23 cellular contexts compared by ENCODE assay signal in genomic region chr13:45040626-45041025, GRCh38. TPM values are rescaled to one million over a fixed set of nuclear protein-coding genes. Genes with fewer than 3 reads are reported as not detected.
A peak's percentile ranks its signal among the peaks of the same experiment; 100 is the strongest.
DNase-seq lines count a peak whose midpoint lies in the region; ATAC-seq and TF ChIP-seq lines count a peak whose summit lies in the region.
"Had no signal": no experiment of that assay in that cellular context is flagged by ENCODE, and none has a peak within 500 bp of the region (broad histone marks: within the 10 kb centered on the region; RNA-seq: fewer than 3 reads in every experiment).

No MANE protein-coding gene starts in this region.

- TF ChIP-seq CTCF in PC-3 (conservative IDR thresholded peaks at IDR 0.05; ENCODE audit: low read depth, low read length) (no peak), cardiac fibroblast (IDR thresholded peaks at IDR 0.05; ENCODE audit: low read depth, low read length) (no peak)

- H3K4me3 ChIP-seq in PC-3 (ENCODE audit: low read length): no peak overlapping the region
- no peak overlapping the region for H3K4me3 ChIP-seq in cardiac fibroblast (replicated peaks in 1 of 2; ENCODE audit: low read depth in 2 of 2, low read length in 2 of 2)
- H3K4me3 ChIP-seq: BLaER1 treated with 17β-estradiol and CSF1 and Interleukin-3, amounts not matched to agents 10 nM and 100 nM; colonic mucosa; lung; psoas muscle had no signal

- no peaks in the 10 kb centered on the region for H3K36me3 Mint-ChIP-seq in activated CD4-positive, alpha-beta T cell treated with anti-CD3 and anti-CD28 coated beads for 36 hours (ENCODE audit: low read depth)
- H3K36me3 Mint-ChIP-seq in stimulated activated effector memory CD8-positive, alpha-beta T cell treated with anti-CD3 and anti-CD28 coated beads, Interleukin-12 subunit alpha, Interleukin-12 subunit beta, amount 100 ng/mL, for 72 hours: no peaks in the 10 kb centered on the region
- H3K36me3 Mint-ChIP-seq: type B pancreatic cell had no signal

- no peaks in the 10 kb centered on the region for H3K9me3 ChIP-seq in PC-3 (ENCODE audit: low read length)
- H3K9me3 ChIP-seq: BLaER1 treated with 17β-estradiol and CSF1 and Interleukin-3, amounts not matched to agents 10 nM and 100 nM; colonic mucosa; psoas muscle had no signal

- H3K27me3 Mint-ChIP-seq in activated CD4-positive, alpha-beta T cell treated with anti-CD3 and anti-CD28 coated beads for 36 hours: peaks cover 5% of the 10 kb centered on the region
- H3K27me3 Mint-ChIP-seq: stimulated activated naive CD8-positive, alpha-beta T cell treated with anti-CD3 and anti-CD28 coated beads, Interleukin-15, amount 100 ng/mL, for 72 hours had no signal

- no peak overlapping the region for H3K4me3 Mint-ChIP-seq in activated CD4-positive, alpha-beta T cell treated with anti-CD3 and anti-CD28 coated beads for 36 hours
- H3K4me3 Mint-ChIP-seq in stimulated activated effector memory CD8-positive, alpha-beta T cell treated with anti-CD3 and anti-CD28 coated beads, Interleukin-12 subunit alpha, Interleukin-12 subunit beta, amount 100 ng/mL, for 72 hours: no peak overlapping the region
- H3K4me3 Mint-ChIP-seq: activated naive CD4-positive, alpha-beta T cell treated with anti-CD3 and anti-CD28 coated beads, Interleukin-2, amount 50 U/mL, for 24 hours; stimulated activated naive CD8-positive, alpha-beta T cell treated with anti-CD3 and anti-CD28 coated beads, Interleukin-15, amount 100 ng/mL, for 72 hours; type B pancreatic cell had no signal

- no peaks in the 10 kb centered on the region for H4K20me1 ChIP-seq in PC-3 (ENCODE audit: low read length)
- H4K20me1 ChIP-seq: BLaER1 treated with 17β-estradiol and CSF1 and Interleukin-3, amounts not matched to agents 10 nM and 100 nM had no signal

- H3K27me3 ChIP-seq in PC-3 (ENCODE audit: low read length): no peaks in the 10 kb centered on the region
- H3K27me3 ChIP-seq: BLaER1 treated with 17β-estradiol and CSF1 and Interleukin-3, amounts not matched to agents 10 nM and 100 nM; colonic mucosa had no signal

- H3K4me1 Mint-ChIP-seq in activated CD4-positive, alpha-beta T cell treated with anti-CD3 and anti-CD28 coated beads for 36 hours: peaks cover 3% of the 10 kb centered on the region
- H3K4me1 Mint-ChIP-seq in stimulated activated effector memory CD8-positive, alpha-beta T cell treated with anti-CD3 and anti-CD28 coated beads, Interleukin-12 subunit alpha, Interleukin-12 subunit beta, amount 100 ng/mL, for 72 hours: no peaks in the 10 kb centered on the region
- H3K4me1 Mint-ChIP-seq: activated naive CD4-positive, alpha-beta T cell treated with anti-CD3 and anti-CD28 coated beads, Interleukin-2, amount 50 U/mL, for 24 hours; stimulated activated naive CD8-positive, alpha-beta T cell treated with anti-CD3 and anti-CD28 coated beads, Interleukin-15, amount 100 ng/mL, for 72 hours had no signal

- intact Hi-C loops in activated CD4-positive, alpha-beta T cell treated with anti-CD3 and anti-CD28 coated beads for 36 hours (cut with DNase I, micrococcal nuclease): no loop called here
- intact Hi-C loops in PC-3 (cut with micrococcal nuclease) (no loop called here), Right ventricle myocardium inferior (cut with DNase I) (no loop called here)

- no peak overlapping the region for H2AFZ ChIP-seq in PC-3 (ENCODE audit: low read length)

- H3K27ac Mint-ChIP-seq in activated CD4-positive, alpha-beta T cell treated with anti-CD3 and anti-CD28 coated beads for 36 hours: no peak overlapping the region
- H3K27ac Mint-ChIP-seq in stimulated activated effector memory CD8-positive, alpha-beta T cell treated with anti-CD3 and anti-CD28 coated beads, Interleukin-12 subunit alpha, Interleukin-12 subunit beta, amount 100 ng/mL, for 72 hours: no peak overlapping the region
- H3K27ac Mint-ChIP-seq: activated naive CD4-positive, alpha-beta T cell treated with anti-CD3 and anti-CD28 coated beads, Interleukin-2, amount 50 U/mL, for 24 hours; stimulated activated naive CD8-positive, alpha-beta T cell treated with anti-CD3 and anti-CD28 coated beads, Interleukin-15, amount 100 ng/mL, for 72 hours; type B pancreatic cell had no signal

- DNase-seq in activated CD4-positive, alpha-beta T cell treated with anti-CD3 and anti-CD28 coated beads for 36 hours: peak; percentile 30
- no peak for DNase-seq in activated CD4-positive, alpha-beta T cell treated with anti-CD3 and anti-CD28 coated beads, Interleukin-2, amount 50 U/mL, for 1 hour
- DNase-seq in PC-3 (peak; percentile 10), cardiac fibroblast (ENCODE audit: low read depth in 2 of 2) (peak; percentile 23 to 54), NCI-H1417 (lab: John Stamatoyannopoulos, UW) (no peak), Right ventricle myocardium inferior (ENCODE audit: missing footprints) (no peak)
- peak in 1 of 2 donors; percentile 45 for DNase-seq in stimulated activated effector memory CD8-positive, alpha-beta T cell treated with anti-CD3 and anti-CD28 coated beads, Interleukin-12 subunit alpha, Interleukin-12 subunit beta, amount 100 ng/mL, for 72 hours (ENCODE audit: low spot score in 2 of 2)
- DNase-seq: 8988T; colonic mucosa; hypothalamus; islet precursor cell; KG1; NCI-H187; NCI-H2227 treated with DMSO at 0.1 percent for 48 hours; psoas muscle; small intestine; stimulated activated CD4-positive, alpha-beta T cell treated with anti-CD3 and anti-CD28 coated beads, Interleukin-2, amount 100 ng/mL, for 48 hours; stimulated activated naive CD8-positive, alpha-beta T cell treated with anti-CD3 and anti-CD28 coated beads, Interleukin-15, amount 100 ng/mL, for 72 hours had no signal

- H3K4me1 ChIP-seq in PC-3 (ENCODE audit: insufficient read depth, low read length): no peaks in the 10 kb centered on the region
- H3K4me1 ChIP-seq: BLaER1 treated with 17β-estradiol and CSF1 and Interleukin-3, amounts not matched to agents 10 nM and 100 nM; colonic mucosa; psoas muscle had no signal

- BruUV-seq in PC-3 (replicated peaks; lab: Mats Ljungman, UMichigan): TSS peak; percentile 21

- H3K36me3 ChIP-seq in PC-3 (ENCODE audit: low read depth, low read length): no peaks in the 10 kb centered on the region
- H3K36me3 ChIP-seq: colonic mucosa had no signal

- H3K79me2 ChIP-seq in PC-3 (ENCODE audit: low read length): no peaks in the 10 kb centered on the region

- no peaks in the 10 kb centered on the region for H3K9me2 ChIP-seq in PC-3 (replicated peaks; ENCODE audit: low read length)

- H3F3A ChIP-seq in PC-3 (ENCODE audit: low read length, unreplicated experiment): no peaks in the 10 kb centered on the region

- H3K9ac ChIP-seq in PC-3 (ENCODE audit: low read length): no peak overlapping the region
- H3K9ac ChIP-seq: BLaER1 treated with 17β-estradiol and CSF1 and Interleukin-3, amounts not matched to agents 10 nM and 100 nM had no signal

- ATAC-seq in activated CD4-positive, alpha-beta T cell treated with anti-CD3 and anti-CD28 coated beads for 36 hours: peak; percentile 69
- no peak for ATAC-seq in PC-3
- ATAC-seq in stimulated activated effector memory CD8-positive, alpha-beta T cell treated with anti-CD3 and anti-CD28 coated beads, Interleukin-12 subunit alpha, Interleukin-12 subunit beta, amount 100 ng/mL, for 72 hours: peak; percentile 70
- no peak for ATAC-seq in HG02870 (IDR thresholded peaks at IDR 0.05; ENCODE audit: unreplicated experiment)
- ATAC-seq in Right ventricle myocardium inferior: no peak
- ATAC-seq: psoas muscle; stimulated activated naive CD8-positive, alpha-beta T cell treated with anti-CD3 and anti-CD28 coated beads, Interleukin-15, amount 100 ng/mL, for 72 hours had no signal

- POLR2A ChIA-PET in activated CD4-positive, alpha-beta T cell treated with anti-CD3 and anti-CD28 coated beads for 36 hours (lab: Charles Lee): no interaction called here
- POLR2A ChIA-PET in PC-3 (lab: Charles Lee; ENCODE audit: unreplicated experiment): no interaction called here

- no peaks in the 10 kb centered on the region for H3K9me3 Mint-ChIP-seq in activated CD4-positive, alpha-beta T cell treated with anti-CD3 and anti-CD28 coated beads for 36 hours (ENCODE audit: low read depth)
- no peaks in the 10 kb centered on the region for H3K9me3 Mint-ChIP-seq in stimulated activated effector memory CD8-positive, alpha-beta T cell treated with anti-CD3 and anti-CD28 coated beads, Interleukin-12 subunit alpha, Interleukin-12 subunit beta, amount 100 ng/mL, for 72 hours
- H3K9me3 Mint-ChIP-seq: activated naive CD4-positive, alpha-beta T cell treated with anti-CD3 and anti-CD28 coated beads, Interleukin-2, amount 50 U/mL, for 24 hours; stimulated activated naive CD8-positive, alpha-beta T cell treated with anti-CD3 and anti-CD28 coated beads, Interleukin-15, amount 100 ng/mL, for 72 hours; type B pancreatic cell had no signal

- H3K27ac ChIP-seq in PC-3 (ENCODE audit: low read length): no peak overlapping the region
- H3K27ac ChIP-seq: BLaER1 treated with 17β-estradiol and CSF1 and Interleukin-3, amounts not matched to agents 10 nM and 100 nM; colonic mucosa; psoas muscle had no signal

- no peak overlapping the region for H3K4me2 ChIP-seq in PC-3 (ENCODE audit: low read length)
- H3K4me2 ChIP-seq: BLaER1 treated with 17β-estradiol and CSF1 and Interleukin-3, amounts not matched to agents 10 nM and 100 nM had no signal

- CTCF ChIA-PET in activated CD4-positive, alpha-beta T cell treated with anti-CD3 and anti-CD28 coated beads for 36 hours (lab: Charles Lee): interaction anchor here (0.6 to 4.0 kb wide), 4 partner anchors 43 to 267 kb away, joined by 3 to 13 read pairs (median 3); no protein-coding TSS in a partner anchor
- CTCF ChIA-PET in PC-3 (lab: Charles Lee): no interaction called here

RNA-seq across cellular contexts. Expression of gene GPALPP1, which starts 51.3 kb away (rescaled TPM):
- total RNA-seq in activated CD4-positive, alpha-beta T cell treated with anti-CD3 and anti-CD28 coated beads for 36 hours: 10 to 100 TPM; 31.8 to 40.5 TPM
- total RNA-seq in PC-3 (2014; rRNA removed) (5.0 and 17.0 TPM in 2 replicates), Right ventricle myocardium inferior (9.3 TPM)

RNA-seq across cellular contexts. Expression of gene NUFIP1, which starts 51.4 kb away (rescaled TPM):
- total RNA-seq in activated CD4-positive, alpha-beta T cell treated with anti-CD3 and anti-CD28 coated beads for 36 hours: 10 to 100 TPM; 10.1 to 13.6 TPM
- 2.5 and 4.0 TPM in 2 replicates for total RNA-seq in PC-3 (2014; rRNA removed)
- total RNA-seq in Right ventricle myocardium inferior: 3.1 TPM

Comparison
In these comparisons a context has a peak if more than half of its experiments do, and no peak if none do; other contexts are left out.
1. DNase-seq: peak in activated CD4-positive, alpha-beta T cell treated with anti-CD3 and anti-CD28 coated beads for 36 hours (single experiment), PC-3 (single experiment) and cardiac fibroblast (2 of 2); none in activated CD4-positive, alpha-beta T cell treated with anti-CD3 and anti-CD28 coated beads, Interleukin-2, amount 50 U/mL, for 1 hour (single experiment), NCI-H1417 (0 of 3) and Right ventricle myocardium inferior (single experiment).
2. ATAC-seq: peak in activated CD4-positive, alpha-beta T cell treated with anti-CD3 and anti-CD28 coated beads for 36 hours (single experiment) and stimulated activated effector memory CD8-positive, alpha-beta T cell treated with anti-CD3 and anti-CD28 coated beads, Interleukin-12 subunit alpha, Interleukin-12 subunit beta, amount 100 ng/mL, for 72 hours (single experiment); none in PC-3 (single experiment), HG02870 (single experiment) and Right ventricle myocardium inferior (single experiment).